ENCODE assay signal across 1 cellular context in the genomic region with DNA sequence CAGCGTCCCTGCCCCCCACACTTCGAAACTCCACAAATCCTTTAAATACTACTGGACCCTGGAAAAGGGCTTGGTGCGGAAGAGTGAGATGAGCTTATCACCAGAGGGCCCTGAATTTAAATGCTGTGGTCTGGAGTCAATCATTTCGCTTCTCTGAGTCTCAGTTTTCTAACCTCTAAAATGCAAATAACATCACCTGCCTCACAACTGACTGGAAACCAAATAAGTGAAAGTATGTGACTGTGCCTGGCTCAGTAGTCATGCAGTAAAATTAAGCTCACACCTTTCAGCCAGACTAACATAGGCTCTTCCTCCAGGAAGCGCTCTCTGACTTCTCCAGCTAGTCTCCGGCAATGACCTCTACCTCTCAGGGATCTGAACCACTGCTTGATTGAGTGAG.
TF ChIP-seq lines count a peak whose summit lies in the region.

No MANE protein-coding gene starts in this region.

TF ChIP-seq in GM23338, 12 proteins besides CTCF, POLR2A, EP300 and RAD21 (continued from another document):
- TF ChIP-seq, protein P1, sequence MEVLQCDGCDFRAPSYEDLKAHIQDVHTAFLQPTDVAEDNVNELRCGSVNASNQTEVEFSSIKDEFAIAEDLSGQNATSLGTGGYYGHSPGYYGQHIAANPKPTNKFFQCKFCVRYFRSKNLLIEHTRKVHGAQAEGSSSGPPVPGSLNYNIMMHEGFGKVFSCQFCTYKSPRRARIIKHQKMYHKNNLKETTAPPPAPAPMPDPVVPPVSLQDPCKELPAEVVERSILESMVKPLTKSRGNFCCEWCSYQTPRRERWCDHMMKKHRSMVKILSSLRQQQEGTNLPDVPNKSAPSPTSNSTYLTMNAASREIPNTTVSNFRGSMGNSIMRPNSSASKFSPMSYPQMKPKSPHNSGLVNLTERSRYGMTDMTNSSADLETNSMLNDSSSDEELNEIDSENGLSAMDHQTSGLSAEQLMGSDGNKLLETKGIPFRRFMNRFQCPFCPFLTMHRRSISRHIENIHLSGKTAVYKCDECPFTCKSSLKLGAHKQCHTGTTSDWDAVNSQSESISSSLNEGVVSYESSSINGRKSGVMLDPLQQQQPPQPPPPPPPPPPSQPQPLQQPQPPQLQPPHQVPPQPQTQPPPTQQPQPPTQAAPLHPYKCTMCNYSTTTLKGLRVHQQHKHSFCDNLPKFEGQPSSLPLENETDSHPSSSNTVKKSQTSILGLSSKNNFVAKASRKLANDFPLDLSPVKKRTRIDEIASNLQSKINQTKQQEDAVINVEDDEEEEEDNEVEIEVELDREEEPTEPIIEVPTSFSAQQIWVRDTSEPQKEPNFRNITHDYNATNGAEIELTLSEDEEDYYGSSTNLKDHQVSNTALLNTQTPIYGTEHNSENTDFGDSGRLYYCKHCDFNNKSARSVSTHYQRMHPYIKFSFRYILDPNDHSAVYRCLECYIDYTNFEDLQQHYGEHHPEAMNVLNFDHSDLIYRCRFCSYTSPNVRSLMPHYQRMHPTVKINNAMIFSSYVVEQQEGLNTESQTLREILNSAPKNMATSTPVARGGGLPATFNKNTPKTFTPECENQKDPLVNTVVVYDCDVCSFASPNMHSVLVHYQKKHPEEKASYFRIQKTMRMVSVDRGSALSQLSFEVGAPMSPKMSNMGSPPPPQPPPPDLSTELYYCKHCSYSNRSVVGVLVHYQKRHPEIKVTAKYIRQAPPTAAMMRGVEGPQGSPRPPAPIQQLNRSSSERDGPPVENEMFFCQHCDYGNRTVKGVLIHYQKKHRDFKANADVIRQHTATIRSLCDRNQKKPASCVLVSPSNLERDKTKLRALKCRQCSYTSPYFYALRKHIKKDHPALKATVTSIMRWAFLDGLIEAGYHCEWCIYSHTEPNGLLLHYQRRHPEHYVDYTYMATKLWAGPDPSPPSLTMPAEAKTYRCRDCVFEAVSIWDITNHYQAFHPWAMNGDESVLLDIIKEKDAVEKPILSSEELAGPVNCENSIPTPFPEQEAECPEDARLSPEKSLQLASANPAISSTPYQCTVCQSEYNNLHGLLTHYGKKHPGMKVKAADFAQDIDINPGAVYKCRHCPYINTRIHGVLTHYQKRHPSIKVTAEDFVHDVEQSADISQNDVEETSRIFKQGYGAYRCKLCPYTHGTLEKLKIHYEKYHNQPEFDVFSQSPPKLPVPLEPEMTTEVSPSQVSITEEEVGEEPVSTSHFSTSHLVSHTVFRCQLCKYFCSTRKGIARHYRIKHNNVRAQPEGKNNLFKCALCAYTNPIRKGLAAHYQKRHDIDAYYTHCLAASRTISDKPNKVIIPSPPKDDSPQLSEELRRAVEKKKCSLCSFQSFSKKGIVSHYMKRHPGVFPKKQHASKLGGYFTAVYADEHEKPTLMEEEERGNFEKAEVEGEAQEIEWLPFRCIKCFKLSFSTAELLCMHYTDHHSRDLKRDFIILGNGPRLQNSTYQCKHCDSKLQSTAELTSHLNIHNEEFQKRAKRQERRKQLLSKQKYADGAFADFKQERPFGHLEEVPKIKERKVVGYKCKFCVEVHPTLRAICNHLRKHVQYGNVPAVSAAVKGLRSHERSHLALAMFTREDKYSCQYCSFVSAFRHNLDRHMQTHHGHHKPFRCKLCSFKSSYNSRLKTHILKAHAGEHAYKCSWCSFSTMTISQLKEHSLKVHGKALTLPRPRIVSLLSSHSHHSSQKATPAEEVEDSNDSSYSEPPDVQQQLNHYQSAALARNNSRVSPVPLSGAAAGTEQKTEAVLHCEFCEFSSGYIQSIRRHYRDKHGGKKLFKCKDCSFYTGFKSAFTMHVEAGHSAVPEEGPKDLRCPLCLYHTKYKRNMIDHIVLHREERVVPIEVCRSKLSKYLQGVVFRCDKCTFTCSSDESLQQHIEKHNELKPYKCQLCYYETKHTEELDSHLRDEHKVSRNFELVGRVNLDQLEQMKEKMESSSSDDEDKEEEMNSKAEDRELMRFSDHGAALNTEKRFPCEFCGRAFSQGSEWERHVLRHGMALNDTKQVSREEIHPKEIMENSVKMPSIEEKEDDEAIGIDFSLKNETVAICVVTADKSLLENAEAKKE (CRISPR knock-in tag; IDR thresholded peaks at IDR 0.05), result no peak
- no peak for TF ChIP-seq EZH2phosphoT487 (IDR thresholded peaks at IDR 0.05; ENCODE audit: unreplicated experiment)
